15 cellular contexts compared by ENCODE assay signal in the genomic region with DNA sequence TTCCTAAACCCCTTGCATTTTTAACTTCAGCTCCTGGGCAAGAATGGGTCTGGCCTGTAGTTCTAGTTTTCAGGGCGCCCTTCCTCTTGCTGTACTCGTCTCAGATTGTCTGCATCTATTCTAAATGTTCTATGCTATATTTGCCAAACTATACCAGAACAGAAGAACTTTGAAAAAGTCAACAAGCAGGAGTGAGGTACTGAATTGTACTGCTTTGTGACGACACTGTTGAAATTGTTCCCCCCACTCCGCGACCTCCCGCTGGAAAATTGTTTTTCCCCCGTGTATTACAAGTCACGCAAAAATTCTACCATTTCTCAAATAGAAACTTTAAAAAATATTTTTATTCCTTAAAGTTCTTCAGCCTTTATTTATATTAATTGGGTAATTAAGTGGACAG.
DNase-seq lines count a peak whose midpoint lies in the region; ATAC-seq and TF ChIP-seq lines count a peak whose summit lies in the region.
"Had no signal": no experiment of that assay in that cellular context is flagged by ENCODE, and none has a peak within 500 bp of the region (broad histone marks: within the 10 kb centered on the region; RNA-seq: fewer than 3 reads in every experiment).

No MANE protein-coding gene starts in this region.

- peak overlapping the region; percentile 24 for H3K4me3 ChIP-seq in cardiac muscle cell
- peak overlapping the region in 1 of 10 donors; percentile 28 for H3K4me3 ChIP-seq in heart right ventricle
- H3K4me3 ChIP-seq in mucosa of stomach (ENCODE audit: low read length): no peak overlapping the region
- H3K4me3 ChIP-seq in tibial artery: no peak overlapping the region
- H3K4me3 ChIP-seq: MG63 had no signal

- no peaks in the 10 kb centered on the region for H3K9me3 ChIP-seq in cardiac muscle cell (ENCODE audit: low read depth)
- H3K9me3 ChIP-seq in heart right ventricle: no peaks in the 10 kb centered on the region
- no peaks in the 10 kb centered on the region for H3K9me3 ChIP-seq in mucosa of stomach (ENCODE audit: control insufficient read depth, low read length)
- no peaks in the 10 kb centered on the region for H3K9me3 ChIP-seq in tibial artery
- H3K9me3 ChIP-seq: MG63 had no signal

- intact Hi-C loops in heart right ventricle (cut with DNase I) (no loop called here), tibial artery (cut with DNase I; ENCODE audit: low total_unique reads) (loop anchor here (5.0 kb wide), 1 partner anchor 99 kb away; a partner anchor contains a TSS)

- 87 to 88% methylated on average over 8 of the region's 8 CpGs for WGBS in heart right ventricle, 2 donors

- H3K27me3 ChIP-seq in cardiac muscle cell (no peaks in the 10 kb centered on the region), heart right ventricle (no peaks in the 10 kb centered on the region), mucosa of stomach (ENCODE audit: control insufficient read depth, insufficient read depth, low read length) (no peaks in the 10 kb centered on the region), tibial artery (no peaks in the 10 kb centered on the region)
- H3K27me3 ChIP-seq: MG63 had no signal

- peak overlapping the region; percentile 4 for H3K9ac ChIP-seq in mucosa of stomach (ENCODE audit: low read length)

- ATAC-seq in heart right ventricle (no peak), GM21367 (IDR thresholded peaks at IDR 0.05; ENCODE audit: unreplicated experiment) (no peak), HG03025 (IDR thresholded peaks at IDR 0.05; ENCODE audit: low FRiP score, unreplicated experiment) (no peak)

- peaks cover 42% of the 10 kb centered on the region for H3K4me1 ChIP-seq in cardiac muscle cell (ENCODE audit: low read depth)
- H3K4me1 ChIP-seq in heart right ventricle: peaks cover 0 to 44% (median 21%) of the 10 kb centered on the region in 9 donors
- H3K4me1 ChIP-seq in mucosa of stomach (ENCODE audit: control insufficient read depth, insufficient read depth, low read length): peaks cover 23% of the 10 kb centered on the region
- H3K4me1 ChIP-seq in tibial artery: peaks cover 0 to 27% (median 8%) of the 10 kb centered on the region in 4 donors

- TF ChIP-seq CTCF in cardiac muscle cell (IDR thresholded peaks at IDR 0.05; ENCODE audit: low read depth, low read length): no peak
- TF ChIP-seq CTCF in heart right ventricle (IDR thresholded peaks at IDR 0.05): no peak
- TF ChIP-seq CTCF in VCaP (conservative IDR thresholded peaks at IDR 0.05): no peak
- no peak for TF ChIP-seq CTCF in tibial artery (IDR thresholded peaks at IDR 0.05)

- H3K27ac ChIP-seq in cardiac muscle cell (peak overlapping the region; percentile 74), heart right ventricle (peak overlapping the region in 1 of 10 donors; percentile 4), VCaP (peak overlapping the region; percentile 81), tibial artery (peak overlapping the region; percentile 15 to 64)

- H3K36me3 ChIP-seq in cardiac muscle cell (no peaks in the 10 kb centered on the region), heart right ventricle (no peaks in the 10 kb centered on the region), mucosa of stomach (ENCODE audit: control insufficient read depth, insufficient read depth, low read length) (no peaks in the 10 kb centered on the region), tibial artery (no peaks in the 10 kb centered on the region)
- H3K36me3 ChIP-seq: MG63 had no signal

- DNase-seq in cardiac muscle cell (ENCODE audit: low read depth in 1 of 2, low spot score in 1 of 2) (no peak), heart right ventricle (no peak), tibial artery (no peak), islet precursor cell (no peak)
- DNase-seq: CD4-positive, alpha-beta memory T cell; KG1; MG63; NCI-H1092; NCI-H510A treated with DMSO at 0.1 percent for 48 hours; OCI-M1; SHP77 treated with DMSO at 0.1 percent for 48 hours had no signal
